In the genomic region with DNA sequence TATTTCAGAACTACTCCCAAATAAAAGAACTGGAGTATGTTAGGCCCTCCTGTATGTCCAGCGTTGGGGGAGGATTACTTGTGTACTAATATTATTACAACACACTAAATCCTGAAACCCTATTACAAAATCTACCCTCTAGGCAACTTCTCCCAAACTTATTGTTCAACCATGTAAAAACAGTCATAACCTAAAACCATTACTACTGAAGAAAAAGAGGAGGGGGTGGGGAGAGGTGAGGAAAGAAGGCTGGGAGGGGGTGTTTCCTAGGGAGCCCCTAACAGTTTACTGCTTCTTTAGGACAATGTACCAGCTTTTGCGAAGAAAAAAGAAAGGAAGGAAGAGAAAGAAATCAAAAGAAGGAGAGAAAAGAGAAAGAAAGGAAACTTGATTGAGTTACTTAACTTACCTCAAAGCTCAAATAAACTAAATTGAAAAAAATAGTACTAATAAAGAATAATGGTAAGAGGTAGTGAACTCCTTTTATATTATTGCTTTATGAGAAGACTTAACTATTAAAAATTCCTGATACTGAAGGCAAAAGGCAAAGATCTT, we compare ENCODE assay signal across 1 cellular context.
TF ChIP-seq lines count a peak whose summit lies in the region.

No MANE protein-coding gene starts in this region.

TF ChIP-seq in SK-N-SH, 30 proteins besides CTCF, POLR2A, EP300 and RAD21:
- TF ChIP-seq USF1 (IDR thresholded peaks at IDR 0.05; ENCODE audit: borderline replicate concordance, low read depth), result no peak
- no peak for TF ChIP-seq FOSL2 (IDR thresholded peaks at IDR 0.05; ENCODE audit: borderline replicate concordance, low read depth)
- TF ChIP-seq TEAD4 (IDR thresholded peaks at IDR 0.05; ENCODE audit: borderline replicate concordance, insufficient read depth), result no peak
- no peak for TF ChIP-seq MEF2A (IDR thresholded peaks at IDR 0.05; ENCODE audit: borderline replicate concordance, low read depth)
- no peak for TF ChIP-seq RXRA (IDR thresholded peaks at IDR 0.05; ENCODE audit: borderline replicate concordance, low read depth)
- no peak for TF ChIP-seq ZBTB33 (IDR thresholded peaks at IDR 0.05; ENCODE audit: borderline replicate concordance, low read depth)
- no peak for TF ChIP-seq FOXJ3 (CRISPR knock-in tag; IDR thresholded peaks at IDR 0.05)
- TF ChIP-seq SIN3A (IDR thresholded peaks at IDR 0.05; ENCODE audit: borderline replicate concordance, low read depth, low read length), result no peak
- no peak for TF ChIP-seq MAX (IDR thresholded peaks at IDR 0.05; ENCODE audit: low read depth)
- no peak for TF ChIP-seq EZH2phosphoT487 (IDR thresholded peaks at IDR 0.05; ENCODE audit: borderline replicate concordance, low read depth)
- TF ChIP-seq CHD2 (IDR thresholded peaks at IDR 0.05; ENCODE audit: low read length, partially characterized antibody), result no peak
